In genomic region chr15:100670505-100671021, GRCh38 we compare ENCODE assay signal across 25 cellular contexts.
DNase-seq lines count a peak whose midpoint lies in the region; ATAC-seq lines count a peak whose summit lies in the region.
"Had no signal": no experiment of that assay in that cellular context is flagged by ENCODE, and none has a peak within 500 bp of the region (broad histone marks: within the 10 kb centered on the region; RNA-seq: fewer than 3 reads in every experiment).

No MANE protein-coding gene starts in this region.

- H3K27ac ChIP-seq in neuronal stem cell (replicated peaks; ENCODE audit: low read length), result no peak overlapping the region

- DNase-seq in NCI-H1417 (lab: John Stamatoyannopoulos, UW) (peak in 2 of 3 experiments; percentile 16 to 79), NCI-H1417 treated with DMSO at 0.1 percent for 48 hours (lab: John Stamatoyannopoulos, UW) (no peak), DMS79 treated with DMSO at 0.1 percent for 48 hours (lab: John Stamatoyannopoulos, UW) (peak; percentile 12), NCI-H187 treated with DMSO at 0.1 percent for 48 hours (lab: John Stamatoyannopoulos, UW) (peak; percentile 29), neuronal stem cell (ENCODE audit: low spot score) (no peak)
- DNase-seq in activated CD4-positive, alpha-beta memory T cell treated with anti-CD3 and anti-CD28 coated beads, Interleukin-2, amount 10 ng/mL, durations not matched to agents 7 days and 5 days, result no peak
- no peak for DNase-seq in activated effector memory CD4-positive, alpha-beta T cell treated with Interleukin-2 at 50 U/mL for 16 hours
- DNase-seq: 8988T; ACHN; BE2C; CD8-positive, alpha-beta memory T cell; DMS 273 treated with DMSO at 0.1 percent for 48 hours; HCEC 1CT; KG1; MG63; NCI-H1105 treated with DMSO at 0.1 percent for 48 hours; NCI-H1694; NCI-H2081 treated with DMSO at 0.1 percent for 48 hours; NCI-H510A; NCI-H69; SIG-M5; SK-N-SH had no signal

- H3K79me1 ChIP-seq in neuronal stem cell (ENCODE audit: low read depth, low read length), result no peaks in the 10 kb centered on the region

- H3K4me1 ChIP-seq in neuronal stem cell (ENCODE audit: control insufficient read depth in 2 of 2, insufficient read depth in 1 of 2, low read depth in 1 of 2, low read length in 2 of 2), result no peaks in the 10 kb centered on the region
- H3K4me1 ChIP-seq: BE2C had no signal

- H3K4me1 Mint-ChIP-seq in activated CD4-positive, alpha-beta memory T cell treated with anti-CD3 and anti-CD28 coated beads, Interleukin-2, amount 10 ng/mL, durations not matched to agents 7 days and 5 days, result no peaks in the 10 kb centered on the region
- H3K4me1 Mint-ChIP-seq: CD14-positive monocyte; CD8-positive, alpha-beta memory T cell; GM23338 had no signal

- H3K9me3 ChIP-seq in neuronal stem cell (replicated peaks in 1 of 2; ENCODE audit: control insufficient read depth in 2 of 2, insufficient read depth in 1 of 2, low read depth in 1 of 2, low read length in 2 of 2), result no peaks in the 10 kb centered on the region
- H3K9me3 ChIP-seq: BE2C, SK-N-SH had no signal

- H4K91ac ChIP-seq in neuronal stem cell (ENCODE audit: low read depth, low read length, poor library complexity), result no peak overlapping the region

- H3K9ac ChIP-seq in neuronal stem cell (ENCODE audit: low read depth, low read length, poor library complexity), result no peak overlapping the region
- H3K9ac ChIP-seq: SK-N-SH had no signal

- no peak overlapping the region for H3K4me2 ChIP-seq in neuronal stem cell (ENCODE audit: insufficient read depth, low read length, poor library complexity, severe bottlenecking)
- H3K4me2 ChIP-seq: GM23338, SK-N-SH had no signal

- H3K14ac ChIP-seq in neuronal stem cell (ENCODE audit: low read length), result no peak overlapping the region

- no peak overlapping the region for H2BK5ac ChIP-seq in neuronal stem cell (ENCODE audit: low read length)

- H2BK12ac ChIP-seq in neuronal stem cell (ENCODE audit: low read length), result no peak overlapping the region

- no peak overlapping the region for H3K4me3 ChIP-seq in neuronal stem cell (ENCODE audit: low read length in 2 of 2)
- H3K4me3 ChIP-seq: GM23338, MG63 had no signal

- no peak overlapping the region for H3K23ac ChIP-seq in neuronal stem cell (ENCODE audit: low read depth, low read length, poor library complexity)

- no peaks in the 10 kb centered on the region for H3K9me3 Mint-ChIP-seq in activated CD4-positive, alpha-beta memory T cell treated with anti-CD3 and anti-CD28 coated beads, Interleukin-2, amount 10 ng/mL, durations not matched to agents 7 days and 5 days
- H3K9me3 Mint-ChIP-seq: GM23338 had no signal

- H2AFZ ChIP-seq in neuronal stem cell (ENCODE audit: low read length), result no peak overlapping the region
- H2AFZ ChIP-seq: GM23338 had no signal

- POLR2A ChIA-PET in activated CD4-positive, alpha-beta memory T cell treated with anti-CD3 and anti-CD28 coated beads, Interleukin-2, amount 10 ng/mL, durations not matched to agents 7 days and 5 days (lab: Charles Lee), result no interaction called here

- no peaks in the 10 kb centered on the region for H3K36me3 ChIP-seq in neuronal stem cell (replicated peaks in 1 of 2; ENCODE audit: control insufficient read depth in 2 of 2, insufficient read depth in 2 of 2, low read length in 2 of 2)
- H3K36me3 ChIP-seq: BE2C, MG63 had no signal

- CTCF ChIA-PET in activated CD4-positive, alpha-beta memory T cell treated with anti-CD3 and anti-CD28 coated beads, Interleukin-2, amount 10 ng/mL, durations not matched to agents 7 days and 5 days (lab: Charles Lee), result no interaction called here

- H2BK120ac ChIP-seq in neuronal stem cell (ENCODE audit: low read depth, low read length), result no peak overlapping the region

- H3K27me3 Mint-ChIP-seq in activated CD4-positive, alpha-beta memory T cell treated with anti-CD3 and anti-CD28 coated beads, Interleukin-2, amount 10 ng/mL, durations not matched to agents 7 days and 5 days, result peaks cover 5% of the 10 kb centered on the region

- H3K27me3 ChIP-seq in neuronal stem cell (ENCODE audit: control insufficient read depth in 3 of 3, insufficient read depth in 3 of 3, low read depth in 1 of 3, low read length in 3 of 3), result peaks cover 0 to 2% (median 0%) of the 10 kb centered on the region in 3 experiments
- H3K27me3 ChIP-seq: BE2C, MG63 had no signal

- H3K27ac Mint-ChIP-seq in activated CD4-positive, alpha-beta memory T cell treated with anti-CD3 and anti-CD28 coated beads, Interleukin-2, amount 10 ng/mL, durations not matched to agents 7 days and 5 days, result no peak overlapping the region
- H3K27ac Mint-ChIP-seq: CD14-positive monocyte, GM23338 had no signal

- WGBS in neuronal stem cell (ENCODE audit: extremely low coverage in 2 of 2, insufficient read length in 2 of 2, insufficient replicate concordance in 1 of 2), 2 donors, result no CpG with 5 or more reads among the region's 8 CpGs

- peak overlapping the region; percentile 17 for H3K18ac ChIP-seq in neuronal stem cell (ENCODE audit: low read length)

- no peaks in the 10 kb centered on the region for H3K36me3 Mint-ChIP-seq in activated CD4-positive, alpha-beta memory T cell treated with anti-CD3 and anti-CD28 coated beads, Interleukin-2, amount 10 ng/mL, durations not matched to agents 7 days and 5 days (ENCODE audit: low read depth)
- H3K36me3 Mint-ChIP-seq: CD14-positive monocyte had no signal

- H2AK5ac ChIP-seq in neuronal stem cell (ENCODE audit: low read depth, low read length), result peak overlapping the region; percentile 37

- no peak overlapping the region for H4K8ac ChIP-seq in neuronal stem cell (ENCODE audit: low read depth, low read length)

- peak overlapping the region; percentile 75 for H2BK15ac ChIP-seq in neuronal stem cell (ENCODE audit: low read length)

- no peak overlapping the region for H3K4me3 Mint-ChIP-seq in activated CD4-positive, alpha-beta memory T cell treated with anti-CD3 and anti-CD28 coated beads, Interleukin-2, amount 10 ng/mL, durations not matched to agents 7 days and 5 days
- H3K4me3 Mint-ChIP-seq: CD14-positive monocyte; CD8-positive, alpha-beta memory T cell; GM23338 had no signal

- H3K4ac ChIP-seq in neuronal stem cell (ENCODE audit: low read length), result no peak overlapping the region

- no peak for ATAC-seq in GM21723 (IDR thresholded peaks at IDR 0.05; ENCODE audit: unreplicated experiment)
- ATAC-seq: GM23338 had no signal

Comparison
In these comparisons a context has a peak if more than half of its experiments do, and no peak if none do; other contexts are left out.
1. DNase-seq: peak in NCI-H1417 (2 of 3), DMS79 treated with DMSO at 0.1 percent for 48 hours (single experiment) and NCI-H187 treated with DMSO at 0.1 percent for 48 hours (single experiment); none in NCI-H1417 treated with DMSO at 0.1 percent for 48 hours (single experiment), neuronal stem cell (single experiment), activated CD4-positive, alpha-beta memory T cell treated with anti-CD3 and anti-CD28 coated beads, Interleukin-2, amount 10 ng/mL, durations not matched to agents 7 days and 5 days (single experiment) and activated effector memory CD4-positive, alpha-beta T cell treated with Interleukin-2 at 50 U/mL for 16 hours (single experiment).